ENCODE assay signal across 1 cellular context in genomic region chr11:7251836-7252682, GRCh38.
A peak's percentile ranks its signal among the peaks of the same experiment; 100 is the strongest.
TF ChIP-seq lines count a peak whose summit lies in the region.

Gene SYT9, plus strand, starts transcription at chr11:7251904. Its CDS starts 283 bp downstream, at chr11:7252187.

TF ChIP-seq in HEK293, 187 proteins besides CTCF, POLR2A, EP300 and RAD21 (continued from another document):
- TF ChIP-seq ZNF449 (tag by site-specific recombination; IDR thresholded peaks at IDR 0.05) (no peak), ZXDB (tag by site-specific recombination; IDR thresholded peaks at IDR 0.05) (peak; percentile 45; the same call in 1 of the 2 replicates), ZBTB6 (tag by site-specific recombination; IDR thresholded peaks at IDR 0.05) (0 out of 2 replicates have a peak, but pooled peaks have one; percentile 5), ZNF398 (tag by site-specific recombination; IDR thresholded peaks at IDR 0.05) (peak; percentile 39), ZNF121 (tag by site-specific recombination; IDR thresholded peaks at IDR 0.05) (no peak), KLF9 (tag by site-specific recombination; IDR thresholded peaks at IDR 0.05; ENCODE audit: low read depth) (peak; percentile 79), GLIS2 (tag by site-specific recombination; IDR thresholded peaks at IDR 0.05) (peak; percentile 80), KLF1 (tag by site-specific recombination; IDR thresholded peaks at IDR 0.05) (peak; percentile 86), ZNF341 (tag by site-specific recombination; IDR thresholded peaks at IDR 0.05; ENCODE audit: low read depth) (peak; percentile 82; the same call in 1 of the 2 replicates), ZNF366 (tag by site-specific recombination; conservative IDR thresholded peaks at IDR 0.05) (peak; percentile 49; the same call in 1 of the 2 replicates), ZNF335 (tag by site-specific recombination; conservative IDR thresholded peaks at IDR 0.05) (peak; percentile 95), ZNF692 (tag by site-specific recombination; IDR thresholded peaks at IDR 0.05) (peak; percentile 14; the same call in 1 of the 2 replicates), ZNF600 (tag by site-specific recombination; IDR thresholded peaks at IDR 0.05) (peak; percentile 60; the same call in 1 of the 2 replicates), SP2 (tag by site-specific recombination; IDR thresholded peaks at IDR 0.05) (peak; percentile 66), KLF10 (tag by site-specific recombination; IDR thresholded peaks at IDR 0.05) (no peak), ZSCAN18 (tag by site-specific recombination; IDR thresholded peaks at IDR 0.05) (no peak), ZBTB20 (tag by site-specific recombination; IDR thresholded peaks at IDR 0.05) (peak; percentile 74), GLI2 (tag by site-specific recombination; IDR thresholded peaks at IDR 0.05; ENCODE audit: borderline replicate concordance, low read depth) (no peak), ZNF324 (tag by site-specific recombination; IDR thresholded peaks at IDR 0.05) (no peak), ZNF26 (tag by site-specific recombination; IDR thresholded peaks at IDR 0.05) (no peak), ZNF114 (tag by site-specific recombination; IDR thresholded peaks at IDR 0.05) (no peak), ZSCAN5A (tag by site-specific recombination; IDR thresholded peaks at IDR 0.05) (no peak), ZNF776 (tag by site-specific recombination; IDR thresholded peaks at IDR 0.05; ENCODE audit: borderline replicate concordance) (no peak), ZBTB8A (tag by site-specific recombination; IDR thresholded peaks at IDR 0.05) (peak; percentile 85)
